1 cellular context compared by ENCODE assay signal in the genomic region with DNA sequence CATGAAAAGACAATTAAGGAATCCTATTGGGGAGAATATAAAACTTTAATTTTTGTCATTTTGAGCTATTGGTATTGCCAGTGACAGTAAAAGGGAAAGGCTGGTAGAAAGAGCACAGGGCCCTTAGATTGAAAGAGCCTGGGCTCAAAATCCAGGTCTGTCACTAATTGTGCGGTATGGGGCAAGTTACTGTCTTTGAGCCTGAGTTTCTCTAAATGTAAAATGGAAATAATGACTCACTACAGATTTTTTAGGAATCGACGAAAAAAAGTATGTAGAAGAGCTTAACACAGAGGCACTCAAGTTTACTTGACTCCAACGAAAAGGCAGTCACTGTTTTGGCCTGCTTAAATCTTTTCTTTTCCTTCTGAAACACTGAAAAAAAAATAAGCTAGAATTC.
TF ChIP-seq lines count a peak whose summit lies in the region.

No MANE protein-coding gene starts in this region.

TF ChIP-seq in HepG2, 621 proteins besides CTCF, POLR2A, EP300 and RAD21:
- TF ChIP-seq, protein P1, sequence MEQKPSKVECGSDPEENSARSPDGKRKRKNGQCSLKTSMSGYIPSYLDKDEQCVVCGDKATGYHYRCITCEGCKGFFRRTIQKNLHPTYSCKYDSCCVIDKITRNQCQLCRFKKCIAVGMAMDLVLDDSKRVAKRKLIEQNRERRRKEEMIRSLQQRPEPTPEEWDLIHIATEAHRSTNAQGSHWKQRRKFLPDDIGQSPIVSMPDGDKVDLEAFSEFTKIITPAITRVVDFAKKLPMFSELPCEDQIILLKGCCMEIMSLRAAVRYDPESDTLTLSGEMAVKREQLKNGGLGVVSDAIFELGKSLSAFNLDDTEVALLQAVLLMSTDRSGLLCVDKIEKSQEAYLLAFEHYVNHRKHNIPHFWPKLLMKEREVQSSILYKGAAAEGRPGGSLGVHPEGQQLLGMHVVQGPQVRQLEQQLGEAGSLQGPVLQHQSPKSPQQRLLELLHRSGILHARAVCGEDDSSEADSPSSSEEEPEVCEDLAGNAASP (CRISPR knock-in tag; IDR thresholded peaks at IDR 0.05; ENCODE audit: borderline replicate concordance), result no peak
- TF ChIP-seq ZNF225 (CRISPR knock-in tag; IDR thresholded peaks at IDR 0.05) (no peak), NPAS2 (CRISPR knock-in tag; IDR thresholded peaks at IDR 0.05; ENCODE audit: borderline replicate concordance) (no peak), TRIM24 (CRISPR knock-in tag; IDR thresholded peaks at IDR 0.05) (no peak), ZNF253 (CRISPR knock-in tag; IDR thresholded peaks at IDR 0.05; ENCODE audit: borderline replicate concordance) (no peak), PHF8 (CRISPR knock-in tag; IDR thresholded peaks at IDR 0.05) (no peak), ZFP37 (CRISPR knock-in tag; IDR thresholded peaks at IDR 0.05; ENCODE audit: borderline replicate concordance) (no peak)
- TF ChIP-seq, protein P2, sequence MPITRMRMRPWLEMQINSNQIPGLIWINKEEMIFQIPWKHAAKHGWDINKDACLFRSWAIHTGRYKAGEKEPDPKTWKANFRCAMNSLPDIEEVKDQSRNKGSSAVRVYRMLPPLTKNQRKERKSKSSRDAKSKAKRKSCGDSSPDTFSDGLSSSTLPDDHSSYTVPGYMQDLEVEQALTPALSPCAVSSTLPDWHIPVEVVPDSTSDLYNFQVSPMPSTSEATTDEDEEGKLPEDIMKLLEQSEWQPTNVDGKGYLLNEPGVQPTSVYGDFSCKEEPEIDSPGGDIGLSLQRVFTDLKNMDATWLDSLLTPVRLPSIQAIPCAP (CRISPR knock-in tag; IDR thresholded peaks at IDR 0.05; ENCODE audit: low read depth), result no peak
- TF ChIP-seq, protein P3, sequence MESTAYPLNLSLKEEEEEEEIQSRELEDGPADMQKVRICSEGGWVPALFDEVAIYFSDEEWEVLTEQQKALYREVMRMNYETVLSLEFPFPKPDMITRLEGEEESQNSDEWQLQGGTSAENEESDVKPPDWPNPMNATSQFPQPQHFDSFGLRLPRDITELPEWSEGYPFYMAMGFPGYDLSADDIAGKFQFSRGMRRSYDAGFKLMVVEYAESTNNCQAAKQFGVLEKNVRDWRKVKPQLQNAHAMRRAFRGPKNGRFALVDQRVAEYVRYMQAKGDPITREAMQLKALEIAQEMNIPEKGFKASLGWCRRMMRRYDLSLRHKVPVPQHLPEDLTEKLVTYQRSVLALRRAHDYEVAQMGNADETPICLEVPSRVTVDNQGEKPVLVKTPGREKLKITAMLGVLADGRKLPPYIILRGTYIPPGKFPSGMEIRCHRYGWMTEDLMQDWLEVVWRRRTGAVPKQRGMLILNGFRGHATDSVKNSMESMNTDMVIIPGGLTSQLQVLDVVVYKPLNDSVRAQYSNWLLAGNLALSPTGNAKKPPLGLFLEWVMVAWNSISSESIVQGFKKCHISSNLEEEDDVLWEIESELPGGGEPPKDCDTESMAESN (CRISPR knock-in tag; conservative IDR thresholded peaks at IDR 0.05), result no peak
